18 cellular contexts compared by ENCODE assay signal in genomic region chr16:89782489-89782888, GRCh38. TPM values are rescaled to one million over a fixed set of nuclear protein-coding genes. Genes with fewer than 3 reads are reported as not detected.
A peak's percentile ranks its signal among the peaks of the same experiment; 100 is the strongest.
DNase-seq lines count a peak whose midpoint lies in the region; ATAC-seq and TF ChIP-seq lines count a peak whose summit lies in the region.
"Had no signal": no experiment of that assay in that cellular context is flagged by ENCODE, and none has a peak within 500 bp of the region (broad histone marks: within the 10 kb centered on the region; RNA-seq: fewer than 3 reads in every experiment).

No MANE protein-coding gene starts in this region.

- H3K9me3 ChIP-seq in smooth muscle cell (replicated peaks; ENCODE audit: low read depth), result no peaks in the 10 kb centered on the region
- H3K9me3 ChIP-seq in spleen, result no peaks in the 10 kb centered on the region
- H3K9me3 ChIP-seq: BLaER1, Caco-2 had no signal

- intact Hi-C loops in activated CD4-positive, alpha-beta memory T cell treated with anti-CD3 and anti-CD28 coated beads for 36 hours (cut with micrococcal nuclease), result no loop called here
- intact Hi-C loops in spleen (cut with DNase I; ENCODE audit: low total_unique reads), result no loop called here

- TF ChIP-seq POLR2A in spleen (IDR thresholded peaks at IDR 0.05), result no peak

- H3K36me3 ChIP-seq in smooth muscle cell (ENCODE audit: low read depth) (no peaks in the 10 kb centered on the region), spleen (peaks cover 0 to 65% (median 0%) of the 10 kb centered on the region in 6 donors)

- CTCF ChIA-PET in activated CD4-positive, alpha-beta memory T cell treated with anti-CD3 and anti-CD28 coated beads for 36 hours (lab: Charles Lee), result no interaction called here
- CTCF ChIA-PET in activated CD4-positive, alpha-beta memory T cell treated with anti-CD3 and anti-CD28 coated beads, Interleukin-2, amount 10 ng/mL, durations not matched to agents 7 days and 5 days (lab: Charles Lee), result no interaction called here
- CTCF ChIA-PET in WTC11 (lab: Charles Lee), result interaction anchor here (0.5 kb wide), 1 partner anchor 77 kb away, joined by 3 read pairs; no protein-coding TSS in a partner anchor

- no peak for DNase-seq in activated CD4-positive, alpha-beta memory T cell treated with anti-CD3 and anti-CD28 coated beads for 36 hours
- DNase-seq in activated CD4-positive, alpha-beta memory T cell treated with anti-CD3 and anti-CD28 coated beads, Interleukin-2, amount 10 ng/mL, durations not matched to agents 7 days and 5 days, result no peak
- DNase-seq in GM13976 (ENCODE audit: low spot score) (peak; percentile 30), WTC11 (ENCODE audit: low spot score) (no peak), smooth muscle cell (lab: John Stamatoyannopoulos, UW; ENCODE audit: unreplicated experiment) (no peak), DMS153 treated with DMSO at 0.1 percent for 48 hours (lab: John Stamatoyannopoulos, UW; ENCODE audit: unreplicated experiment) (no peak), spleen (no peak)
- DNase-seq: 8988T, Caco-2, DMS79, GDM1, GM23248, HFFc6, KBM-7 had no signal

- H3K36me3 Mint-ChIP-seq in activated CD4-positive, alpha-beta memory T cell treated with anti-CD3 and anti-CD28 coated beads for 36 hours, result peaks cover 41% of the 10 kb centered on the region
- H3K36me3 Mint-ChIP-seq in activated CD4-positive, alpha-beta memory T cell treated with anti-CD3 and anti-CD28 coated beads, Interleukin-2, amount 10 ng/mL, durations not matched to agents 7 days and 5 days (ENCODE audit: low read depth), result peaks cover 61% of the 10 kb centered on the region
- H3K36me3 Mint-ChIP-seq in WTC11, result peaks cover 66% of the 10 kb centered on the region
- H3K36me3 Mint-ChIP-seq: IgD-negative memory B cell had no signal

- TF ChIP-seq CTCF in GM13976 (IDR thresholded peaks at IDR 0.05; ENCODE audit: borderline replicate concordance, control extremely low read depth, extremely low read depth, insufficient read depth, missing control alignments), result no peak
- no peak for TF ChIP-seq CTCF in WTC11 (IDR thresholded peaks at IDR 0.05)
- no peak for TF ChIP-seq CTCF in smooth muscle cell (IDR thresholded peaks at IDR 0.05; ENCODE audit: borderline replicate concordance, insufficient read depth, poor library complexity, severe bottlenecking)
- TF ChIP-seq CTCF in spleen (IDR thresholded peaks at IDR 0.05 in 8 of 11, conservative IDR thresholded peaks at IDR 0.05 in 3 of 11), result no peak

- WGBS in smooth muscle cell (ENCODE audit: low lambda C conversion rate), result 97% methylated on average over 6 of the region's 6 CpGs
- 95 to 98% (median 97%) methylated on average over 6 of the region's 6 CpGs for WGBS in spleen, 5 donors

- H3K4me1 ChIP-seq in smooth muscle cell (ENCODE audit: low read depth), result no peaks in the 10 kb centered on the region
- peaks cover 0 to 25% (median 10%) of the 10 kb centered on the region in 6 donors for H3K4me1 ChIP-seq in spleen
- H3K4me1 ChIP-seq: BLaER1, Caco-2 had no signal

- no peaks in the 10 kb centered on the region for H3K9me3 Mint-ChIP-seq in activated CD4-positive, alpha-beta memory T cell treated with anti-CD3 and anti-CD28 coated beads for 36 hours
- no peaks in the 10 kb centered on the region for H3K9me3 Mint-ChIP-seq in activated CD4-positive, alpha-beta memory T cell treated with anti-CD3 and anti-CD28 coated beads, Interleukin-2, amount 10 ng/mL, durations not matched to agents 7 days and 5 days
- H3K9me3 Mint-ChIP-seq in WTC11, result no peaks in the 10 kb centered on the region
- H3K9me3 Mint-ChIP-seq: CD14-positive monocyte, HFFc6, IgD-negative memory B cell had no signal

- no peak overlapping the region for H2AFZ ChIP-seq in smooth muscle cell (ENCODE audit: low read depth)
- H2AFZ ChIP-seq: GM23248 had no signal

- H3K27ac ChIP-seq in smooth muscle cell (ENCODE audit: low read depth), result no peak overlapping the region
- H3K27ac ChIP-seq in spleen, result no peak overlapping the region
- H3K27ac ChIP-seq: BLaER1, GM23248 had no signal

- H3K79me2 ChIP-seq in smooth muscle cell (ENCODE audit: low read depth), result no peaks in the 10 kb centered on the region

- POLR2A ChIA-PET in activated CD4-positive, alpha-beta memory T cell treated with anti-CD3 and anti-CD28 coated beads for 36 hours (lab: Charles Lee), result no interaction called here
- POLR2A ChIA-PET in activated CD4-positive, alpha-beta memory T cell treated with anti-CD3 and anti-CD28 coated beads, Interleukin-2, amount 10 ng/mL, durations not matched to agents 7 days and 5 days (lab: Charles Lee), result no interaction called here
- POLR2A ChIA-PET in WTC11 (lab: Charles Lee), result no interaction called here

- H3K4me3 Mint-ChIP-seq in activated CD4-positive, alpha-beta memory T cell treated with anti-CD3 and anti-CD28 coated beads for 36 hours, result peak overlapping the region; percentile 10
- H3K4me3 Mint-ChIP-seq in activated CD4-positive, alpha-beta memory T cell treated with anti-CD3 and anti-CD28 coated beads, Interleukin-2, amount 10 ng/mL, durations not matched to agents 7 days and 5 days, result no peak overlapping the region
- H3K4me3 Mint-ChIP-seq in WTC11, result no peak overlapping the region
- H3K4me3 Mint-ChIP-seq: CD14-positive monocyte, HFFc6, IgD-negative memory B cell had no signal

- H3K27me3 ChIP-seq in smooth muscle cell (ENCODE audit: low read depth) (no peaks in the 10 kb centered on the region), spleen (replicated peaks in 1 of 7) (no peaks in the 10 kb centered on the region)
- H3K27me3 ChIP-seq: BLaER1 had no signal

- H4K20me1 ChIP-seq in smooth muscle cell (ENCODE audit: low read depth), result no peaks in the 10 kb centered on the region

- no peak overlapping the region for H3K9ac ChIP-seq in smooth muscle cell (ENCODE audit: low read depth)
- H3K9ac ChIP-seq: BLaER1, GM23248 had no signal

- H3K4me3 ChIP-seq in smooth muscle cell, result no peak overlapping the region
- no peak overlapping the region for H3K4me3 ChIP-seq in spleen
- H3K4me3 ChIP-seq: BLaER1, GM23248 had no signal

- no peak for ATAC-seq in WTC11
- ATAC-seq: HCT116 had no signal

- no peaks in the 10 kb centered on the region for H3F3A ChIP-seq in smooth muscle cell (ENCODE audit: low read depth)

- peaks cover 26% of the 10 kb centered on the region for H3K4me1 Mint-ChIP-seq in activated CD4-positive, alpha-beta memory T cell treated with anti-CD3 and anti-CD28 coated beads for 36 hours (ENCODE audit: low read depth)
- H3K4me1 Mint-ChIP-seq in activated CD4-positive, alpha-beta memory T cell treated with anti-CD3 and anti-CD28 coated beads, Interleukin-2, amount 10 ng/mL, durations not matched to agents 7 days and 5 days, result peaks cover 28% of the 10 kb centered on the region
- peaks cover 9% of the 10 kb centered on the region; the same call in 1 of the 2 replicates for H3K4me1 Mint-ChIP-seq in WTC11
- H3K4me1 Mint-ChIP-seq: CD14-positive monocyte, IgD-negative memory B cell had no signal

- H3K27me3 Mint-ChIP-seq in activated CD4-positive, alpha-beta memory T cell treated with anti-CD3 and anti-CD28 coated beads for 36 hours, result no peaks in the 10 kb centered on the region
- no peaks in the 10 kb centered on the region for H3K27me3 Mint-ChIP-seq in activated CD4-positive, alpha-beta memory T cell treated with anti-CD3 and anti-CD28 coated beads, Interleukin-2, amount 10 ng/mL, durations not matched to agents 7 days and 5 days
- H3K27me3 Mint-ChIP-seq in WTC11 (ENCODE audit: low read depth), result no peaks in the 10 kb centered on the region
- H3K27me3 Mint-ChIP-seq: IgD-negative memory B cell had no signal

- H3K27ac Mint-ChIP-seq in activated CD4-positive, alpha-beta memory T cell treated with anti-CD3 and anti-CD28 coated beads for 36 hours, result peak overlapping the region; percentile 2
- H3K27ac Mint-ChIP-seq in activated CD4-positive, alpha-beta memory T cell treated with anti-CD3 and anti-CD28 coated beads, Interleukin-2, amount 10 ng/mL, durations not matched to agents 7 days and 5 days, result no peak overlapping the region
- peak overlapping the region; percentile 92 for H3K27ac Mint-ChIP-seq in WTC11
- H3K27ac Mint-ChIP-seq: HFFc6 had no signal

- in situ Hi-C loops in GM13976 (cut with MboI; ENCODE audit: low sequenced_read_pairs, unreplicated experiment), result no loop called here

- no peak overlapping the region for H3K4me2 ChIP-seq in smooth muscle cell
- H3K4me2 ChIP-seq: BLaER1 had no signal

TF ChIP-seq in WTC11, 78 proteins besides CTCF, POLR2A, EP300 and RAD21:
- no peak for TF ChIP-seq NR2C2 (CRISPR knock-in tag; IDR thresholded peaks at IDR 0.05)

RNA-seq across cellular contexts. Expression of gene FANCA, which starts 34.0 kb away (rescaled TPM):
- 100 to 1,000 TPM in 1 of 2 experiments, 10 to 100 TPM in 1; 99.4 to 103 TPM for total RNA-seq in activated CD4-positive, alpha-beta memory T cell treated with anti-CD3 and anti-CD28 coated beads for 36 hours
- total RNA-seq in activated CD4-positive, alpha-beta memory T cell treated with anti-CD3 and anti-CD28 coated beads, Interleukin-2, amount 10 ng/mL, durations not matched to agents 7 days and 5 days, result 10 to 100 TPM; 82.9 to 94.6 TPM
- 90.5 to 98.7 TPM (median 90.8 TPM) in 3 replicates for total RNA-seq in WTC11 (2021)
- 6.0 and 17.7 TPM in 2 replicates for total RNA-seq in smooth muscle cell
- polyA plus RNA-seq in smooth muscle cell, result 13.1 and 16.7 TPM in 2 replicates
- total RNA-seq in spleen, result 10 to 100 TPM; 15.7 to 28.9 (median 18.0) TPM
- 10 to 100 TPM; 11.5 to 15.3 (median 14.5) TPM for polyA plus RNA-seq in spleen

RNA-seq across cellular contexts. Expression of gene SPIRE2, which starts 45.8 kb away (rescaled TPM):
- 1 to 10 TPM in 1 of 2 experiments, under 1 TPM in 1; 0.63 to 1.4 TPM for total RNA-seq in activated CD4-positive, alpha-beta memory T cell treated with anti-CD3 and anti-CD28 coated beads for 36 hours
- total RNA-seq in activated CD4-positive, alpha-beta memory T cell treated with anti-CD3 and anti-CD28 coated beads, Interleukin-2, amount 10 ng/mL, durations not matched to agents 7 days and 5 days, result 1 to 10 TPM; 1.6 to 1.8 TPM
- total RNA-seq in WTC11 (2021) (19.7 to 21.1 TPM (median 20.5 TPM) in 3 replicates), smooth muscle cell (1.1 and 1.4 TPM in 2 replicates), spleen (1 to 10 TPM; 1.2 to 3.2 (median 2.8) TPM)
- polyA plus RNA-seq in smooth muscle cell (1.1 and 2.2 TPM in 2 replicates), spleen (1 to 10 TPM in 1 of 3 donors, under 1 TPM in 2; 0.80 to 1.3 (median 0.98) TPM)
